In the genomic region with DNA sequence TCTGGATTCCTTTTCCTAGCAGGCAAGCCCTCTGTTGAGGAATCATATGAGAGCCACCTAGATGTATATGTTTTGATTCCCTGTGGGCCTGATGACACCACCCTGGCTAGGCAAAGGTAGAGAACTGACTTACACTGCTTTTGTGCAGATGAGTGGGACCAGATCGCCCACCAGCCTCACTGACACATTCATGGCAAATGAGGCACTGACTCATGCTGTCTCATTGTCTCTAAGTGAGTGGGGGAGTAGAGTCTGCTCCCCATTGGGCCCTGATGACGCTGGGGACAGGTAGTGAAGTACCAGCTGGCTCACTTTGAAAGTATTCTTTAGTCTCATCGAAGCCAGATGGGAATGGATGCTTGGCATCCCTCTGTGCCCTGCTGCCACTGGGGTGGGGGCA, we compare ENCODE assay signal across 18 cellular contexts.
"Had no signal": no experiment of that assay in that cellular context is flagged by ENCODE, and none has a peak within 500 bp of the region (broad histone marks: within the 10 kb centered on the region; RNA-seq: fewer than 3 reads in every experiment).

No MANE protein-coding gene starts in this region.

- ATAC-seq: heart left ventricle; naive thymus-derived CD4-positive, alpha-beta T cell; psoas muscle; sciatic nerve had no signal

- H3K4me3 Mint-ChIP-seq: central memory CD8-positive, alpha-beta T cell; naive thymus-derived CD4-positive, alpha-beta T cell; nephron progenitor cell; type B pancreatic cell had no signal

- H3K27ac ChIP-seq: heart left ventricle, neutrophil, psoas muscle, spleen, suprapubic skin, thyroid gland had no signal

- H3K27me3 ChIP-seq: heart left ventricle, neutrophil, spleen, suprapubic skin, thyroid gland had no signal

- H3K4me1 Mint-ChIP-seq: central memory CD8-positive, alpha-beta T cell; naive thymus-derived CD4-positive, alpha-beta T cell; nephron progenitor cell had no signal

- H3K9me3 Mint-ChIP-seq: type B pancreatic cell had no signal

- H3K27me3 Mint-ChIP-seq: central memory CD8-positive, alpha-beta T cell had no signal

- H3K36me3 Mint-ChIP-seq: naive thymus-derived CD4-positive, alpha-beta T cell; type B pancreatic cell had no signal

- H3K27ac Mint-ChIP-seq: naive thymus-derived CD4-positive, alpha-beta T cell; nephron progenitor cell; type B pancreatic cell had no signal

- H3K9me3 ChIP-seq: neutrophil, psoas muscle, suprapubic skin, thyroid gland had no signal

- H3K4me1 ChIP-seq: heart left ventricle, psoas muscle, spleen, suprapubic skin, thyroid gland had no signal

- H3K4me3 ChIP-seq: heart left ventricle, psoas muscle, spleen, suprapubic skin, thyroid gland had no signal

- DNase-seq: effector memory CD4-positive, alpha-beta T cell; foreskin melanocyte; heart left ventricle; hippocampal formation; naive thymus-derived CD4-positive, alpha-beta T cell; nephron progenitor cell; psoas muscle; spleen; stimulated activated CD4-positive, alpha-beta T cell treated with anti-CD3 and anti-CD28 coated beads, Interleukin-15, amount 100 ng/mL, for 24 hours; stimulated activated CD4-positive, alpha-beta T cell treated with anti-CD3 and anti-CD28 coated beads, Interleukin-1b, Interleukin-23, amount 100 ng/mL, for 48 hours; stimulated activated CD4-positive, alpha-beta T cell treated with anti-CD3 and anti-CD28 coated beads, Interleukin-4, amount 100 ng/mL, for 24 hours; stimulated activated naive CD4-positive, alpha-beta T cell treated with Interleukin-2 at 50 U/mL for 16 hours; thyroid gland had no signal

- H3K36me3 ChIP-seq: heart left ventricle, suprapubic skin, thyroid gland had no signal
